Comparison of ENCODE assay signal across 9 cellular contexts in the genomic region with DNA sequence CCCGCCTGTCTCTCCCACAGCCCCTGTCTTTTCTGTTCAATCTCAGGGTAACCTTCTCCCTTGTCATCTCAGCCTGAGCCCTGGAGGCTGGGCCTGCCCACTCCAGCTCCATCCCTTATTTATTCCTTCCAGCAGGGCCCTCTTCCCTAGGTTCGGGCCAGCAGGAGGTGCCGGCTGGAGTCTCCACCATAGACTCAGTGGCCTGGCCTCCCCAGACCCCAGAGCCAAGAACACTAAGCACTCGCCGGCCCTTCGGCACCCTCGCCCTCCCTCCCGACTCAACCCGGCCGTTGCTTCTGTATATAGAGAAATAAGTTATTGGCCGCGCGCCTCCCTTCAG. TPM values are rescaled to one million over a fixed set of nuclear protein-coding genes. Genes with fewer than 3 reads are reported as not detected.
DNase-seq lines count a peak whose midpoint lies in the region; ATAC-seq, FAIRE-seq and TF ChIP-seq lines count a peak whose summit lies in the region.
"Had no signal": no experiment of that assay in that cellular context is flagged by ENCODE, and none has a peak within 500 bp of the region (broad histone marks: within the 10 kb centered on the region; RNA-seq: fewer than 3 reads in every experiment).

No MANE protein-coding gene starts in this region.

- H3F3A ChIP-seq in neural progenitor cell (ENCODE audit: low read depth), result peaks cover 34% of the 10 kb centered on the region

- peak overlapping the region; percentile 78 to 99 (median 92) for H3K4me3 ChIP-seq in BLaER1 treated with 17β-estradiol and CSF1 and Interleukin-3, amounts not matched to agents 10 nM and 100 nM
- H3K4me3 ChIP-seq in RWPE2 (ENCODE audit: severe bottlenecking) (peak overlapping the region; percentile 52), neural progenitor cell (peak overlapping the region; percentile 76)

- H3K9ac ChIP-seq in BLaER1 treated with 17β-estradiol and CSF1 and Interleukin-3, amounts not matched to agents 10 nM and 100 nM, result peak overlapping the region; percentile 50 to 96 (median 92); a peak in 21 of 22 replicates
- no peak overlapping the region for H3K9ac ChIP-seq in neural progenitor cell

- H3K4me2 ChIP-seq in BLaER1 treated with 17β-estradiol and CSF1 and Interleukin-3, amounts not matched to agents 10 nM and 100 nM, result peak overlapping the region; percentile 85 to 99 (median 96)
- peak overlapping the region; percentile 93 for H3K4me2 ChIP-seq in neural progenitor cell

- peak overlapping the region; percentile 83 for H3K27ac Mint-ChIP-seq in neural progenitor cell

- H3K4me1 Mint-ChIP-seq in neural progenitor cell, result peaks cover 19% of the 10 kb centered on the region

- POLR2A ChIA-PET in HEK293T (lab: Yijun Ruan, JAX), result interaction anchor here (0.6 to 3.6 kb wide), 11 partner anchors 10 to 147 kb away, joined by 3 to 24 read pairs (median 4); a partner anchor contains a TSS

- DNase-seq in RWPE2 (ENCODE audit: low spot score) (no peak), epithelial cell of prostate (ENCODE audit: low read depth, low spot score) (no peak), neural progenitor cell (ENCODE audit: low spot score) (no peak), HEK293T (ENCODE audit: extremely low spot score) (no peak), SHP77 treated with DMSO at 0.1 percent for 48 hours (lab: John Stamatoyannopoulos, UW) (no peak), H54 (ENCODE audit: insufficient read length, low spot score) (no peak), cortex of kidney (lab: John Stamatoyannopoulos, UW) (no peak)

- no peaks in the 10 kb centered on the region for H3K9me3 ChIP-seq in BLaER1 treated with 17β-estradiol and CSF1 and Interleukin-3, amounts not matched to agents 10 nM and 100 nM (replicated peaks in 1 of 11)
- H3K9me3 ChIP-seq in RWPE2 (ENCODE audit: severe bottlenecking) (no peaks in the 10 kb centered on the region), neural progenitor cell (ENCODE audit: low read depth) (no peaks in the 10 kb centered on the region)

- no peak for FAIRE-seq in H54 (lab: Jason Lieb, UNC)
- FAIRE-seq: endometrium had no signal

- H3K27me3 ChIP-seq in BLaER1 treated with 17β-estradiol and CSF1 and Interleukin-3, amounts not matched to agents 10 nM and 100 nM, result no peaks in the 10 kb centered on the region
- H3K27me3 ChIP-seq in RWPE2 (ENCODE audit: insufficient read depth, poor library complexity, severe bottlenecking) (no peaks in the 10 kb centered on the region), neural progenitor cell (no peaks in the 10 kb centered on the region)

- peaks cover 21 to 67% (median 53%) of the 10 kb centered on the region in 11 experiments for H3K36me3 ChIP-seq in BLaER1 treated with 17β-estradiol and CSF1 and Interleukin-3, amounts not matched to agents 10 nM and 100 nM
- peaks cover 43% of the 10 kb centered on the region for H3K36me3 ChIP-seq in RWPE2 (ENCODE audit: low read depth)
- H3K36me3 ChIP-seq in neural progenitor cell, result no peaks in the 10 kb centered on the region

- H3K4me3 Mint-ChIP-seq in neural progenitor cell, result peak overlapping the region; percentile 97

- peak; percentile 3; the same call in 2 of the 3 replicates for ATAC-seq in RWPE2 (ENCODE audit: low read depth)

- CTCF ChIA-PET in HEK293T (lab: Yijun Ruan, JAX), result interaction anchor here (0.8 to 1.7 kb wide), 4 partner anchors 13 to 379 kb away, joined by 3 to 4 read pairs (median 4); a partner anchor contains a TSS

- no peak overlapping the region for H2AFZ ChIP-seq in neural progenitor cell (replicated peaks)

- peaks cover 27 to 68% (median 33%) of the 10 kb centered on the region in 11 experiments; a peak in 21 of 22 replicates for H4K20me1 ChIP-seq in BLaER1 treated with 17β-estradiol and CSF1 and Interleukin-3, amounts not matched to agents 10 nM and 100 nM
- H4K20me1 ChIP-seq in neural progenitor cell (ENCODE audit: low read depth), result peaks cover 42% of the 10 kb centered on the region

- TF ChIP-seq POLR2A in H54 (IDR thresholded peaks at IDR 0.05; ENCODE audit: low read depth, low read length), result no peak

- H3K4me1 ChIP-seq in BLaER1 treated with 17β-estradiol and CSF1 and Interleukin-3, amounts not matched to agents 10 nM and 100 nM, result peaks cover 26 to 36% (median 30%) of the 10 kb centered on the region in 10 experiments
- H3K4me1 ChIP-seq in RWPE2 (ENCODE audit: insufficient read depth, poor library complexity, severe bottlenecking) (no peaks in the 10 kb centered on the region), neural progenitor cell (peaks cover 12% of the 10 kb centered on the region)

- peaks cover 25% of the 10 kb centered on the region for H3K79me2 ChIP-seq in neural progenitor cell (ENCODE audit: low read depth)

- peaks cover 13% of the 10 kb centered on the region for H3K27me3 Mint-ChIP-seq in neural progenitor cell (ENCODE audit: insufficient read depth, low read depth)

- no peaks in the 10 kb centered on the region for H3K9me3 Mint-ChIP-seq in neural progenitor cell

- peaks cover 15% of the 10 kb centered on the region for H3K36me3 Mint-ChIP-seq in neural progenitor cell

- H3K27ac ChIP-seq in BLaER1 treated with 17β-estradiol and CSF1 and Interleukin-3, amounts not matched to agents 10 nM and 100 nM, result peak overlapping the region in 9 of 11 experiments; percentile 45 to 97 (median 90); a peak in 17 of 22 replicates
- H3K27ac ChIP-seq in RWPE2 (ENCODE audit: poor library complexity, severe bottlenecking) (peak overlapping the region; percentile 82), epithelial cell of prostate (peak overlapping the region; percentile 75), neural progenitor cell (no peak overlapping the region)

- TF ChIP-seq CTCF in RWPE2 (IDR thresholded peaks at IDR 0.05; ENCODE audit: poor library complexity, severe bottlenecking) (no peak), neural progenitor cell (IDR thresholded peaks at IDR 0.05) (no peak)

TF ChIP-seq in HEK293T, 16 proteins besides CTCF, POLR2A, EP300 and RAD21:
- no peak for TF ChIP-seq ARNT (IDR thresholded peaks at IDR 0.05)
- TF ChIP-seq L3MBTL2 (conservative IDR thresholded peaks at IDR 0.05), result no peak
- no peak for TF ChIP-seq FOXM1 (IDR thresholded peaks at IDR 0.05; ENCODE audit: borderline replicate concordance)
- no peak for TF ChIP-seq FOXA1 (IDR thresholded peaks at IDR 0.05)
- TF ChIP-seq SUZ12 (IDR thresholded peaks at IDR 0.05), result no peak
- TF ChIP-seq ELF4 (IDR thresholded peaks at IDR 0.05), result no peak
- TF ChIP-seq CTBP1 (IDR thresholded peaks at IDR 0.05; ENCODE audit: borderline replicate concordance), result no peak
- no peak for TF ChIP-seq FOXK2 (IDR thresholded peaks at IDR 0.05)
- TF ChIP-seq BHLHE40 (IDR thresholded peaks at IDR 0.05; ENCODE audit: borderline replicate concordance), result no peak
- TF ChIP-seq TARDBP (IDR thresholded peaks at IDR 0.05), result no peak
- no peak for TF ChIP-seq LEF1 (IDR thresholded peaks at IDR 0.05; ENCODE audit: borderline replicate concordance)

RNA-seq across cellular contexts. Expression of a gene that starts 1.4 kb away (rescaled TPM):
- 54.0 and 85.5 TPM in 2 replicates for total RNA-seq in neural progenitor cell (ENCODE audit: low replicate concordance)

RNA-seq across cellular contexts. Expression of a gene that starts 9.5 kb away (rescaled TPM):
- 10.6 and 38.2 TPM in 2 replicates for total RNA-seq in neural progenitor cell (ENCODE audit: low replicate concordance)

RNA-seq across cellular contexts. Expression of a gene that starts 11.0 kb away (rescaled TPM):
- total RNA-seq in neural progenitor cell (ENCODE audit: low replicate concordance), result 5.6 and 5.7 TPM in 2 replicates

RNA-seq across cellular contexts. Expression of a gene that starts 21.9 kb away (rescaled TPM):
- 19.0 and 41.0 TPM in 2 replicates for total RNA-seq in neural progenitor cell (ENCODE audit: low replicate concordance)

RNA-seq across cellular contexts. Expression of a gene that starts 24.7 kb away (rescaled TPM):
- 0.03 TPM in 1 of 2 replicates, not detected in the other for total RNA-seq in neural progenitor cell (ENCODE audit: low replicate concordance)
